ENCODE assay signal across 12 cellular contexts in the genomic region with DNA sequence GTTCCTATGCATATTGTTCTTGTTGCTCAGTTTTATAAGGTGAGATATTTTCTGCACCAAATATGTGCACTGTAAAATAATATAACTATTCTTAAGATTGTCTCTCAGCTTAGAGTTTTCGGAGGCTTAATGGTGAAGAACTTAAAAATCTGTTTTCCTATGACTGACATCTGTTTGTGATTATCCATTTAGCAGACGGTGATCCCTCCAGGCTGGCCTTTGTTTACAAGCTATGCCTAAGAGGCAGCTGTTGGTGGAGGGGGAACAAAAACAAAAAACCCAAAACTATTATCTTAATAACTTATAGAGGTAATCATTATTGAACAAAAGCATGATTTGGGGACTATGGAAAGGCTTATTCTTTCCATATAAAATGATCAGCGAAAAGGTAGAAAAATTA. TPM values are rescaled to one million over a fixed set of nuclear protein-coding genes. Genes with fewer than 3 reads are reported as not detected.
DNase-seq lines count a peak whose midpoint lies in the region; ATAC-seq and TF ChIP-seq lines count a peak whose summit lies in the region.
"Had no signal": no experiment of that assay in that cellular context is flagged by ENCODE, and none has a peak within 500 bp of the region (broad histone marks: within the 10 kb centered on the region; RNA-seq: fewer than 3 reads in every experiment).

No MANE protein-coding gene starts in this region.

- no peak for ATAC-seq in HG03571 (IDR thresholded peaks at IDR 0.05; ENCODE audit: unreplicated experiment)

- intact Hi-C loops in esophagus squamous epithelium (cut with DNase I): no loop called here

- H3K4me1 ChIP-seq in Peyer's patch (no peaks in the 10 kb centered on the region), esophagus squamous epithelium (peaks cover 0 to 33% (median 15%) of the 10 kb centered on the region in 3 donors), stomach smooth muscle (ENCODE audit: control insufficient read depth, insufficient read depth, low read length) (peaks cover 6% of the 10 kb centered on the region)

- peaks cover 4% of the 10 kb centered on the region for H3K9me3 Mint-ChIP-seq in activated T-cell treated with anti-CD3 and anti-CD28 coated beads, Interleukin-2, amount 50 U/mL, for 24 hours

- TF ChIP-seq POLR2A in Peyer's patch (IDR thresholded peaks at IDR 0.05) (no peak), esophagus squamous epithelium (IDR thresholded peaks at IDR 0.05) (no peak)

- no peak overlapping the region for H3K9ac ChIP-seq in stomach smooth muscle (ENCODE audit: low read length in 2 of 2)

- peak overlapping the region; percentile 98 for H3K27ac Mint-ChIP-seq in activated T-cell treated with anti-CD3 and anti-CD28 coated beads, Interleukin-2, amount 50 U/mL, for 24 hours

- no peaks in the 10 kb centered on the region for H3K27me3 Mint-ChIP-seq in activated T-cell treated with anti-CD3 and anti-CD28 coated beads, Interleukin-2, amount 50 U/mL, for 24 hours

- H3K36me3 ChIP-seq in Peyer's patch (no peaks in the 10 kb centered on the region), esophagus squamous epithelium (no peaks in the 10 kb centered on the region), stomach smooth muscle (ENCODE audit: control insufficient read depth in 2 of 2, insufficient read depth in 2 of 2, low read length in 2 of 2) (no peaks in the 10 kb centered on the region)

- peaks cover 53% of the 10 kb centered on the region for H3K4me1 Mint-ChIP-seq in activated T-cell treated with anti-CD3 and anti-CD28 coated beads, Interleukin-2, amount 50 U/mL, for 24 hours (ENCODE audit: low read depth)

- H3K4me3 ChIP-seq in Peyer's patch (peak overlapping the region in 1 of 4 donors; percentile 29), esophagus squamous epithelium (peak overlapping the region in 3 of 4 donors; percentile 22 to 59 (median 30)), stomach smooth muscle (ENCODE audit: low read length in 2 of 2) (peak overlapping the region; percentile 17 to 52)
- H3K4me3 ChIP-seq: mucosa of descending colon had no signal

- H3K36me3 Mint-ChIP-seq in activated T-cell treated with anti-CD3 and anti-CD28 coated beads, Interleukin-2, amount 50 U/mL, for 24 hours (ENCODE audit: low read depth): no peaks in the 10 kb centered on the region

- no peak for DNase-seq in activated T-cell treated with anti-CD3 and anti-CD28 coated beads, Interleukin-2, amount 50 U/mL, for 24 hours
- no peak for DNase-seq in activated T-cell treated with anti-CD3 and anti-CD28 coated beads, Interleukin-2, amount 50 U/mL, for 1 hour
- DNase-seq in Peyer's patch (no peak), esophagus squamous epithelium (lab: John Stamatoyannopoulos, UW) (no peak), NCI-H187 (lab: John Stamatoyannopoulos, UW) (no peak), HUDEP-2 (lab: John Stamatoyannopoulos, UW; ENCODE audit: unreplicated experiment in 76 of 76) (no peak)
- DNase-seq: dorsolateral prefrontal cortex, mucosa of descending colon, T-helper 9 cell had no signal

- TF ChIP-seq CTCF in Peyer's patch (IDR thresholded peaks at IDR 0.05) (no peak), esophagus squamous epithelium (IDR thresholded peaks at IDR 0.05) (no peak)

- H3K27me3 ChIP-seq in Peyer's patch (no peaks in the 10 kb centered on the region), esophagus squamous epithelium (no peaks in the 10 kb centered on the region), stomach smooth muscle (ENCODE audit: control insufficient read depth in 1 of 2, insufficient read depth in 2 of 2, low read length in 2 of 2) (no peaks in the 10 kb centered on the region)
- H3K27me3 ChIP-seq: dorsolateral prefrontal cortex had no signal

- H3K27ac ChIP-seq in Peyer's patch: peak overlapping the region; percentile 27 to 64 (median 32)
- H3K27ac ChIP-seq in esophagus squamous epithelium: peak overlapping the region in 3 of 4 donors; percentile 76 to 83 (median 78)
- H3K27ac ChIP-seq in stomach smooth muscle (ENCODE audit: low read length): no peak overlapping the region
- H3K27ac ChIP-seq: C4-2B had no signal

- 79 to 82% methylated on average over 3 of the region's 3 CpGs for WGBS in esophagus squamous epithelium, 2 donors

- H3K9me3 ChIP-seq in Peyer's patch (no peaks in the 10 kb centered on the region), esophagus squamous epithelium (no peaks in the 10 kb centered on the region), stomach smooth muscle (ENCODE audit: control insufficient read depth in 2 of 2, low read length in 2 of 2) (no peaks in the 10 kb centered on the region)
- H3K9me3 ChIP-seq: mucosa of descending colon had no signal

- H3K4me3 Mint-ChIP-seq in activated T-cell treated with anti-CD3 and anti-CD28 coated beads, Interleukin-2, amount 50 U/mL, for 24 hours: peak overlapping the region; percentile 73

RNA-seq across cellular contexts. Expression of a gene that starts 0.7 kb away (rescaled TPM):
- total RNA-seq in Peyer's patch (under 1 TPM in 1 of 4 donors, not detected in 3; 0.40 TPM), esophagus squamous epithelium (1 to 10 TPM in 1 of 4 donors, under 1 TPM in 3; 0.23 to 3.6 (median 0.31) TPM)
